In genomic region chr5:126965061-126965475, GRCh38 we compare ENCODE assay signal across 10 cellular contexts.
DNase-seq lines count a peak whose midpoint lies in the region; ATAC-seq and TF ChIP-seq lines count a peak whose summit lies in the region.
"Had no signal": no experiment of that assay in that cellular context is flagged by ENCODE, and none has a peak within 500 bp of the region (broad histone marks: within the 10 kb centered on the region; RNA-seq: fewer than 3 reads in every experiment).

No MANE protein-coding gene starts in this region.

- no peaks in the 10 kb centered on the region for H3K36me3 ChIP-seq in ascending aorta

- TF ChIP-seq CTCF in fibroblast of villous mesenchyme (IDR thresholded peaks at IDR 0.05; ENCODE audit: insufficient read depth, low read depth, low read length) (no peak), ascending aorta (IDR thresholded peaks at IDR 0.05) (no peak)

- H3K4me3 ChIP-seq in fibroblast of villous mesenchyme (ENCODE audit: low read depth, low read length) = no peak overlapping the region
- no peak overlapping the region for H3K4me3 ChIP-seq in ascending aorta

- peak; percentile 20 for DNase-seq in COLO829 (ENCODE audit: low spot score)
- DNase-seq in NCI-H69 (lab: John Stamatoyannopoulos, UW) = peak; percentile 59
- peak; percentile 92 for DNase-seq in fibroblast of villous mesenchyme (ENCODE audit: low read depth)
- no peak for DNase-seq in ascending aorta (ENCODE audit: low spot score in 2 of 2)
- DNase-seq in stimulated activated naive CD8-positive, alpha-beta T cell treated with anti-CD3 and anti-CD28 coated beads, Interleukin-15, Interleukin-2, amounts not matched to agents 100 U/mL and 50 U/mL, for 24 hours = no peak
- DNase-seq in posterior vena cava (ENCODE audit: low spot score) = no peak
- no peak for DNase-seq in Right ventricle myocardium inferior (ENCODE audit: missing footprints)
- DNase-seq: activated T-cell treated with anti-CD3 and anti-CD28 coated beads for 4 hours, NCI-H1694 had no signal

- H3K27ac ChIP-seq in ascending aorta = no peak overlapping the region

- peak; percentile 47 for ATAC-seq in GM21825 (IDR thresholded peaks at IDR 0.05; ENCODE audit: unreplicated experiment)
- ATAC-seq in stimulated activated naive CD8-positive, alpha-beta T cell treated with anti-CD3 and anti-CD28 coated beads, Interleukin-15, Interleukin-2, amounts not matched to agents 100 U/mL and 50 U/mL, for 24 hours = no peak
- ATAC-seq in Right ventricle myocardium inferior = no peak

- no peaks in the 10 kb centered on the region for H3K27me3 ChIP-seq in ascending aorta

- H3K4me1 ChIP-seq in ascending aorta = no peaks in the 10 kb centered on the region

- intact Hi-C loops in ascending aorta (cut with DNase I) (no loop called here), posterior vena cava (cut with DNase I) (no loop called here), Right ventricle myocardium inferior (cut with DNase I) (no loop called here)

- no peaks in the 10 kb centered on the region for H3K9me3 ChIP-seq in ascending aorta

Comparison
In these comparisons a context has a peak if more than half of its experiments do, and no peak if none do; other contexts are left out.
1. DNase-seq: peak in COLO829 (single experiment), NCI-H69 (single experiment) and fibroblast of villous mesenchyme (single experiment); none in ascending aorta (0 of 2), stimulated activated naive CD8-positive, alpha-beta T cell treated with anti-CD3 and anti-CD28 coated beads, Interleukin-15, Interleukin-2, amounts not matched to agents 100 U/mL and 50 U/mL, for 24 hours (single experiment), posterior vena cava (single experiment) and Right ventricle myocardium inferior (single experiment).